1 cellular context compared by ENCODE assay signal in the genomic region with DNA sequence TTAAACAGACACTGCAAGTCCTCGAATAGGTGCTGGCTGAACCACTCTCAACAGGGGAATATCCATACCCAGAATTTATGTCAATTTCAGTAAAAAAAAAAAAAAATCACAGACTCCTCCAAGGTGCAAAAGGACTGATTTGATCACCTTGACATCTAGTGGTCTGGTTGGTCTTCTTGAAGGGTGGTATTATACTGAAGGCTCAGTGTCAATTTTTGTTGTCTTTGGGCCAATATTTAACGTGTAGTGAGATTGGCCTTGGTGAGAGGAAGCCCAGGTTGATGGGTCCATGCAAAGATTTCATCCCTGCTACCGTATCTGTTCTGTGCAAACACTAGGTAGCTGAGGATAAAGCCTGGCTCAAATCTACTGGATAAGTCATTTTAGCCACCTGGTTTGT.
TF ChIP-seq lines count a peak whose summit lies in the region.

No MANE protein-coding gene starts in this region.

TF ChIP-seq in H1, 55 proteins besides CTCF, POLR2A, EP300 and RAD21 (continued from another document):
- TF ChIP-seq CHD7 (IDR thresholded peaks at IDR 0.05; ENCODE audit: insufficient replicate concordance, low read length): no peak
- no peak for TF ChIP-seq NANOG (IDR thresholded peaks at IDR 0.05; ENCODE audit: insufficient read depth, low read depth, low read length, poor library complexity, severe bottlenecking)
- no peak for TF ChIP-seq SIRT6 (IDR thresholded peaks at IDR 0.05; ENCODE audit: low read length)
- no peak for TF ChIP-seq HDAC2 (IDR thresholded peaks at IDR 0.05; ENCODE audit: borderline replicate concordance in 1 of 2, low read depth in 2 of 2, low read length in 2 of 2)
- no peak for TF ChIP-seq RFX5 (IDR thresholded peaks at IDR 0.05; ENCODE audit: borderline replicate concordance, low read depth, low read length)
- no peak for TF ChIP-seq TEAD4 (IDR thresholded peaks at IDR 0.05; ENCODE audit: low read depth, low read length)
